ENCODE assay signal across 1 cellular context in genomic region chr6:158232445-158233213, GRCh38.
A peak's percentile ranks its signal among the peaks of the same experiment; 100 is the strongest.
TF ChIP-seq lines count a peak whose summit lies in the region.

No MANE protein-coding gene starts in this region.

TF ChIP-seq in K562, 482 proteins besides CTCF, POLR2A, EP300 and RAD21 (continued from another document):
- TF ChIP-seq CHD7 (IDR thresholded peaks at IDR 0.05; ENCODE audit: low read depth, low read length), result no peak
- no peak for TF ChIP-seq HDAC3 (IDR thresholded peaks at IDR 0.05; ENCODE audit: borderline replicate concordance, partially characterized antibody)
- TF ChIP-seq HEY1 (CRISPR knock-in tag; IDR thresholded peaks at IDR 0.05; ENCODE audit: borderline replicate concordance), result no peak
- TF ChIP-seq ZNF23 (CRISPR knock-in tag; IDR thresholded peaks at IDR 0.05), result no peak
- TF ChIP-seq ZFX (CRISPR knock-in tag; IDR thresholded peaks at IDR 0.05), result no peak
- TF ChIP-seq SPI1 (IDR thresholded peaks at IDR 0.05; ENCODE audit: borderline replicate concordance, low read depth, low read length), result no peak
- no peak for TF ChIP-seq JUND (IDR thresholded peaks at IDR 0.05; ENCODE audit: borderline replicate concordance, low read depth, low read length)
- TF ChIP-seq JUND (tag; IDR thresholded peaks at IDR 0.05; ENCODE audit: borderline replicate concordance, low read depth, low read length), result no peak
- no peak for TF ChIP-seq MECOM (CRISPR knock-in tag; IDR thresholded peaks at IDR 0.05)
- TF ChIP-seq SOX6 (IDR thresholded peaks at IDR 0.05), result no peak
- no peak for TF ChIP-seq MTA2 (IDR thresholded peaks at IDR 0.05; ENCODE audit: low read depth)
- no peak for TF ChIP-seq KLF1 (tag; IDR thresholded peaks at IDR 0.05)
- TF ChIP-seq CHCHD3 (CRISPR knock-in tag; IDR thresholded peaks at IDR 0.05), result no peak
- no peak for TF ChIP-seq IRF1 (CRISPR knock-in tag; IDR thresholded peaks at IDR 0.05; ENCODE audit: borderline replicate concordance)
- peak; percentile 63; the same call in 1 of the 2 replicates for TF ChIP-seq ZBTB7A (IDR thresholded peaks at IDR 0.05; ENCODE audit: borderline replicate concordance, control insufficient read depth, low read depth, low read length)
